ENCODE assay signal across 15 cellular contexts in genomic region chr9:129170229-129170628, GRCh38. TPM values are rescaled to one million over a fixed set of nuclear protein-coding genes. Genes with fewer than 3 reads are reported as not detected.
DNase-seq lines count a peak whose midpoint lies in the region; TF ChIP-seq lines count a peak whose summit lies in the region.
"Had no signal": no experiment of that assay in that cellular context is flagged by ENCODE, and none has a peak within 500 bp of the region (broad histone marks: within the 10 kb centered on the region; RNA-seq: fewer than 3 reads in every experiment).

No MANE protein-coding gene starts in this region.

- intact Hi-C loops in Caco-2 (cut with micrococcal nuclease; ENCODE audit: unreplicated experiment) = loop anchor here (10.0 kb wide), 1 partner anchor 445 kb away; no protein-coding TSS in a partner anchor

- no peak overlapping the region for H3K9ac ChIP-seq in smooth muscle cell (ENCODE audit: low read depth)

- H3K9me3 ChIP-seq in smooth muscle cell (replicated peaks; ENCODE audit: low read depth) = no peaks in the 10 kb centered on the region
- H3K9me3 ChIP-seq in Caco-2 = no peaks in the 10 kb centered on the region
- H3K9me3 ChIP-seq: stomach had no signal

- POLR2A ChIA-PET in Caco-2 (lab: Charles Lee) = interaction anchor here (0.7 kb wide), 1 partner anchor 81 kb away, joined by 6 read pairs; no protein-coding TSS in a partner anchor

- no TSS peak for BruUV-seq in Caco-2 (replicated peaks; lab: Mats Ljungman, UMichigan)

- peaks cover 20% of the 10 kb centered on the region for H3F3A ChIP-seq in smooth muscle cell (ENCODE audit: low read depth)

- H3K36me3 ChIP-seq in smooth muscle cell (ENCODE audit: low read depth) (no peaks in the 10 kb centered on the region), Caco-2 (ENCODE audit: control insufficient read depth, insufficient read depth, low read length) (no peaks in the 10 kb centered on the region)
- H3K36me3 ChIP-seq: stomach had no signal

- 43% methylated on average over 6 of the region's 6 CpGs for WGBS in smooth muscle cell (ENCODE audit: low lambda C conversion rate)

- no peak overlapping the region for H2AFZ ChIP-seq in smooth muscle cell (ENCODE audit: low read depth)

- no peak for TF ChIP-seq CTCF in cardiac fibroblast (IDR thresholded peaks at IDR 0.05; ENCODE audit: low read depth, low read length)
- TF ChIP-seq CTCF in smooth muscle cell (IDR thresholded peaks at IDR 0.05; ENCODE audit: borderline replicate concordance, insufficient read depth, poor library complexity, severe bottlenecking) = no peak
- no peak for TF ChIP-seq CTCF in Caco-2 (IDR thresholded peaks at IDR 0.05; ENCODE audit: insufficient read depth in 1 of 2, low read depth in 1 of 2, low read length in 1 of 2, severe bottlenecking in 1 of 2, unreplicated experiment in 1 of 2)

- H3K36me3 Mint-ChIP-seq in Caco-2 (ENCODE audit: insufficient read depth, unreplicated experiment) = no peaks in the 10 kb centered on the region

- H3K27me3 Mint-ChIP-seq in Caco-2 (ENCODE audit: insufficient read depth, unreplicated experiment) = no peaks in the 10 kb centered on the region

- no peaks in the 10 kb centered on the region for H4K20me1 ChIP-seq in smooth muscle cell (ENCODE audit: low read depth)

- H3K27ac ChIP-seq in smooth muscle cell (ENCODE audit: low read depth) = peak overlapping the region; percentile 37
- H3K27ac ChIP-seq: 22Rv1 had no signal

- CTCF ChIA-PET in Caco-2 (lab: Charles Lee) = interaction anchor here (0.5 kb wide), 1 partner anchor 528 kb away, joined by 3 read pairs; no protein-coding TSS in a partner anchor

- H3K4me3 Mint-ChIP-seq in Caco-2 (ENCODE audit: unreplicated experiment) = no peak overlapping the region
- H3K4me3 Mint-ChIP-seq: nephron progenitor cell; T-helper 1 cell treated with Interleukin-12 subunit alpha and Interleukin-12 subunit beta and Interleukin-4 antibody, amounts not matched to agents 30 μg/mL and 1 μg/mL, for 36 hours had no signal

- no peaks in the 10 kb centered on the region for H3K9me3 Mint-ChIP-seq in Caco-2 (ENCODE audit: unreplicated experiment)
- H3K9me3 Mint-ChIP-seq: activated T-helper 2 cell treated with anti-CD3 and anti-CD28 coated beads, Interferon-gamma antibody, Interleukin-2, Interleukin-4, amounts not matched to agents 10 μg/mL and 5 μg/mL and 100 μg/mL, durations not matched to agents 14 hours and 24 hours and 36 hours; nephron progenitor cell; T-helper 1 cell treated with Interleukin-12 subunit alpha and Interleukin-12 subunit beta and Interleukin-4 antibody, amounts not matched to agents 30 μg/mL and 1 μg/mL, for 36 hours had no signal

- peak; percentile 15 for DNase-seq in DMS53 (lab: John Stamatoyannopoulos, UW)
- DNase-seq in DMS53 treated with DMSO at 0.1 percent for 48 hours (lab: John Stamatoyannopoulos, UW; ENCODE audit: unreplicated experiment) = no peak
- DNase-seq in NCI-H226 = peak; percentile 19
- peak; percentile 26 to 51 for DNase-seq in cardiac fibroblast (ENCODE audit: low read depth in 2 of 2)
- no peak for DNase-seq in smooth muscle cell (lab: John Stamatoyannopoulos, UW; ENCODE audit: unreplicated experiment)
- DNase-seq in stimulated activated CD4-positive, alpha-beta T cell treated with anti-CD3 and anti-CD28 coated beads, Interleukin-2, amount 100 ng/mL, for 24 hours = no peak
- DNase-seq in Caco-2 = no peak
- no peak for DNase-seq in ecto neural progenitor cell (ENCODE audit: low spot score)
- DNase-seq: activated CD4-positive, alpha-beta T cell treated with anti-CD3 and anti-CD28 coated beads for 4 hours; NCI-H1105 treated with DMSO at 0.1 percent for 48 hours; nephron progenitor cell; stomach had no signal

- H3K4me1 ChIP-seq in smooth muscle cell (ENCODE audit: low read depth) = peaks cover 33% of the 10 kb centered on the region
- peaks cover 23% of the 10 kb centered on the region for H3K4me1 ChIP-seq in Caco-2

- peak overlapping the region; percentile 33 for H3K4me2 ChIP-seq in smooth muscle cell

- H3K79me2 ChIP-seq in smooth muscle cell (ENCODE audit: low read depth) = no peaks in the 10 kb centered on the region

- no peaks in the 10 kb centered on the region for H3K27me3 ChIP-seq in smooth muscle cell (ENCODE audit: low read depth)
- H3K27me3 ChIP-seq in Caco-2 (replicated peaks; ENCODE audit: control insufficient read depth, insufficient read depth, low read length) = no peaks in the 10 kb centered on the region
- H3K27me3 ChIP-seq: stomach had no signal

- H3K4me3 ChIP-seq in cardiac fibroblast (replicated peaks in 1 of 2; ENCODE audit: low read depth in 2 of 2, low read length in 2 of 2) (no peak overlapping the region), smooth muscle cell (no peak overlapping the region), Caco-2 (ENCODE audit: low read depth, low read length) (no peak overlapping the region)
- H3K4me3 ChIP-seq: stomach had no signal

- H3K27ac Mint-ChIP-seq in Caco-2 (ENCODE audit: unreplicated experiment) = no peak overlapping the region
- H3K27ac Mint-ChIP-seq: activated T-helper 2 cell treated with anti-CD3 and anti-CD28 coated beads, Interferon-gamma antibody, Interleukin-2, Interleukin-4, amounts not matched to agents 10 μg/mL and 5 μg/mL and 100 μg/mL, durations not matched to agents 14 hours and 24 hours and 36 hours; nephron progenitor cell; T-helper 1 cell treated with Interleukin-12 subunit alpha and Interleukin-12 subunit beta and Interleukin-4 antibody, amounts not matched to agents 30 μg/mL and 1 μg/mL, for 36 hours had no signal

- H3K4me1 Mint-ChIP-seq in Caco-2 (ENCODE audit: low read depth, unreplicated experiment) = peaks cover 31% of the 10 kb centered on the region

RNA-seq across cellular contexts. Expression of gene IER5L, which starts 7.8 kb away (rescaled TPM):
- total RNA-seq in smooth muscle cell (23.0 and 28.3 TPM in 2 replicates), Caco-2 (2022) (3.9 and 4.1 TPM in 2 replicates)
- 31.7 and 38.6 TPM in 2 replicates for polyA plus RNA-seq in smooth muscle cell

RNA-seq across cellular contexts. Expression of gene PTPA, which starts 59.0 kb away (rescaled TPM):
- total RNA-seq in smooth muscle cell (78.2 and 119 TPM in 2 replicates), Caco-2 (2022) (100 and 107 TPM in 2 replicates)
- 88.7 and 94.9 TPM in 2 replicates for polyA plus RNA-seq in smooth muscle cell

RNA-seq across cellular contexts. Expression of gene CRAT, which starts 59.6 kb away (rescaled TPM):
- 20.0 and 24.3 TPM in 2 replicates for total RNA-seq in smooth muscle cell
- 38.4 and 52.3 TPM in 2 replicates for polyA plus RNA-seq in smooth muscle cell
- total RNA-seq in Caco-2 (2022) = 16.2 and 20.7 TPM in 2 replicates

Comparison
In these comparisons a context has a peak if more than half of its experiments do, and no peak if none do; other contexts are left out.
1. DNase-seq: peak in DMS53 (single experiment), NCI-H226 (single experiment) and cardiac fibroblast (2 of 2); none in DMS53 treated with DMSO at 0.1 percent for 48 hours (single experiment), smooth muscle cell (single experiment), stimulated activated CD4-positive, alpha-beta T cell treated with anti-CD3 and anti-CD28 coated beads, Interleukin-2, amount 100 ng/mL, for 24 hours (0 of 2), Caco-2 (0 of 2) and ecto neural progenitor cell (single experiment).